In genomic region chr12:46371718-46372130, GRCh38 we compare ENCODE assay signal across 8 cellular contexts. TPM values are rescaled to one million over a fixed set of nuclear protein-coding genes. Genes with fewer than 3 reads are reported as not detected.
DNase-seq lines count a peak whose midpoint lies in the region; ATAC-seq and TF ChIP-seq lines count a peak whose summit lies in the region.

No MANE protein-coding gene starts in this region.

- peaks cover 45% of the 10 kb centered on the region for H3K36me3 Mint-ChIP-seq in activated naive CD8-positive, alpha-beta T cell treated with anti-CD3 and anti-CD28 coated beads, Interleukin-2, amount 10 ng/mL, durations not matched to agents 7 days and 5 days
- peaks cover 37% of the 10 kb centered on the region for H3K36me3 Mint-ChIP-seq in progenitor cell of endocrine pancreas (ENCODE audit: insufficient read depth)

- H3K4me1 ChIP-seq in Panc1 (ENCODE audit: control insufficient read depth, insufficient read depth, low read length) = peaks cover 44% of the 10 kb centered on the region
- H3K4me1 ChIP-seq in left ventricle myocardium inferior = peaks cover 67% of the 10 kb centered on the region

- intact Hi-C loops in Panc1 (cut with micrococcal nuclease; ENCODE audit: unreplicated experiment) = loop anchor here (5.0 kb wide), 2 partner anchors 101 to 286 kb away; no protein-coding TSS in a partner anchor
- intact Hi-C loops in left ventricle myocardium inferior (cut with micrococcal nuclease) = no loop called here

- H3K9me3 Mint-ChIP-seq in activated naive CD8-positive, alpha-beta T cell treated with anti-CD3 and anti-CD28 coated beads, Interleukin-2, amount 10 ng/mL, durations not matched to agents 7 days and 5 days = no peaks in the 10 kb centered on the region
- no peaks in the 10 kb centered on the region for H3K9me3 Mint-ChIP-seq in progenitor cell of endocrine pancreas (ENCODE audit: low read depth)

- H3K4me3 ChIP-seq in Panc1 (ENCODE audit: low read depth in 2 of 2, low read length in 2 of 2) (peak overlapping the region; percentile 93 to 99), left ventricle myocardium inferior (peak overlapping the region; percentile 94)

- H3K27ac ChIP-seq in C4-2B (peak overlapping the region; percentile 99), Panc1 (ENCODE audit: low read length) (peak overlapping the region; percentile 94), left ventricle myocardium inferior (replicated peaks) (peak overlapping the region; percentile 98)

- no peak for TF ChIP-seq CTCF in C4-2B (conservative IDR thresholded peaks at IDR 0.05)
- TF ChIP-seq CTCF in Panc1 (IDR thresholded peaks at IDR 0.05) = no peak
- no peak for TF ChIP-seq CTCF in left ventricle myocardium inferior (IDR thresholded peaks at IDR 0.05; ENCODE audit: borderline replicate concordance)
- no peak for TF ChIP-seq CTCF in progenitor cell of endocrine pancreas (IDR thresholded peaks at IDR 0.05; ENCODE audit: unreplicated experiment)

- H3K27me3 Mint-ChIP-seq in activated naive CD8-positive, alpha-beta T cell treated with anti-CD3 and anti-CD28 coated beads, Interleukin-2, amount 10 ng/mL, durations not matched to agents 7 days and 5 days = no peaks in the 10 kb centered on the region
- no peaks in the 10 kb centered on the region for H3K27me3 Mint-ChIP-seq in progenitor cell of endocrine pancreas

- ATAC-seq in GM19351 (IDR thresholded peaks at IDR 0.05; ENCODE audit: unreplicated experiment) (peak; percentile 17), HG03439 (IDR thresholded peaks at IDR 0.05; ENCODE audit: unreplicated experiment) (peak; percentile 21), Panc1 (peak; percentile 44)
- ATAC-seq in activated naive CD8-positive, alpha-beta T cell treated with anti-CD3 and anti-CD28 coated beads, Interleukin-2, amount 10 ng/mL, durations not matched to agents 7 days and 5 days (ENCODE audit: low read depth) = peak; percentile 24

- H3K27ac Mint-ChIP-seq in activated naive CD8-positive, alpha-beta T cell treated with anti-CD3 and anti-CD28 coated beads, Interleukin-2, amount 10 ng/mL, durations not matched to agents 7 days and 5 days = peak overlapping the region; percentile 96
- H3K27ac Mint-ChIP-seq in progenitor cell of endocrine pancreas = peak overlapping the region; percentile 99

- BruUV-seq in Panc1 (replicated peaks; lab: Mats Ljungman, UMichigan) = no TSS peak

- POLR2A ChIA-PET in Panc1 (lab: Charles Lee) = interaction anchor here (0.6 to 0.8 kb wide), 2 partner anchors 15 to 254 kb away, joined by 3 to 4 read pairs; no protein-coding TSS in a partner anchor
- POLR2A ChIA-PET in activated naive CD8-positive, alpha-beta T cell treated with anti-CD3 and anti-CD28 coated beads, Interleukin-2, amount 10 ng/mL, durations not matched to agents 7 days and 5 days (lab: Charles Lee) = interaction anchor here (0.6 to 4.5 kb wide), 29 partner anchors 10 to 989 kb away, joined by 3 to 63 read pairs (median 6); partner anchors contain the start of genes AMIGO2, PCED1B and SLC38A1

- in situ Hi-C loops in Panc1 (cut with HindIII; ENCODE audit: low pct_unique_long_range_greater_than_20kb, low sequenced_read_pairs) = no loop called here

- DNase-seq in Panc1 (ENCODE audit: low read depth, low spot score) = no peak
- DNase-seq in activated naive CD8-positive, alpha-beta T cell treated with anti-CD3 and anti-CD28 coated beads, Interleukin-2, amount 10 ng/mL, durations not matched to agents 7 days and 5 days = peak; percentile 74
- peak; percentile 67 for DNase-seq in left ventricle myocardium inferior
- peak; percentile 58 for DNase-seq in progenitor cell of endocrine pancreas (ENCODE audit: low spot score, unreplicated experiment)
- no peak for DNase-seq in A172 (ENCODE audit: low spot score)

- H3K4me1 Mint-ChIP-seq in activated naive CD8-positive, alpha-beta T cell treated with anti-CD3 and anti-CD28 coated beads, Interleukin-2, amount 10 ng/mL, durations not matched to agents 7 days and 5 days = peaks cover 47% of the 10 kb centered on the region
- H3K4me1 Mint-ChIP-seq in progenitor cell of endocrine pancreas (ENCODE audit: low read depth) = peaks cover 54% of the 10 kb centered on the region

- H3K27me3 ChIP-seq in Panc1 (ENCODE audit: control insufficient read depth, insufficient read depth, low read length) (no peaks in the 10 kb centered on the region), left ventricle myocardium inferior (ENCODE audit: low read depth) (no peaks in the 10 kb centered on the region)

- H3K9me3 ChIP-seq in Panc1 (ENCODE audit: control insufficient read depth, insufficient read depth, low read depth, low read length) (no peaks in the 10 kb centered on the region), left ventricle myocardium inferior (replicated peaks) (no peaks in the 10 kb centered on the region)

- CTCF ChIA-PET in Panc1 (lab: Charles Lee) = no interaction called here

- peak overlapping the region; percentile 95 for H3K4me3 Mint-ChIP-seq in activated naive CD8-positive, alpha-beta T cell treated with anti-CD3 and anti-CD28 coated beads, Interleukin-2, amount 10 ng/mL, durations not matched to agents 7 days and 5 days
- H3K4me3 Mint-ChIP-seq in progenitor cell of endocrine pancreas (ENCODE audit: low read depth) = peak overlapping the region; percentile 99

- H3K36me3 ChIP-seq in Panc1 (ENCODE audit: control insufficient read depth, insufficient read depth, low read length) (peaks cover 56% of the 10 kb centered on the region), left ventricle myocardium inferior (peaks cover 44% of the 10 kb centered on the region)

RNA-seq across cellular contexts. Expression of gene SLC38A2, which starts 0.8 kb away (rescaled TPM):
- total RNA-seq in Panc1 (2021; ENCODE audit: unreplicated experiment) (341 TPM), left ventricle myocardium inferior (129 TPM), progenitor cell of endocrine pancreas (216 and 224 TPM in 2 replicates)
- 122 TPM for polyA plus RNA-seq in Panc1 (2012; ENCODE audit: insufficient read length)
- total RNA-seq in activated naive CD8-positive, alpha-beta T cell treated with anti-CD3 and anti-CD28 coated beads, Interleukin-2, amount 10 ng/mL, durations not matched to agents 7 days and 5 days = 100 to 1,000 TPM; 227 to 253 TPM
- 140 and 141 TPM in 2 replicates for total RNA-seq in A172 (2014; rRNA removed; shearing (Covaris generic))

Comparison
In these comparisons a context has a peak if more than half of its experiments do, and no peak if none do; other contexts are left out.
1. DNase-seq: peak in activated naive CD8-positive, alpha-beta T cell treated with anti-CD3 and anti-CD28 coated beads, Interleukin-2, amount 10 ng/mL, durations not matched to agents 7 days and 5 days (single experiment), left ventricle myocardium inferior (single experiment) and progenitor cell of endocrine pancreas (single experiment); none in Panc1 (single experiment) and A172 (single experiment).
2. Peak in every context shown above with its lines, with median percentiles within 50 percentile points of each other: H3K27ac ChIP-seq and ATAC-seq.